ENCODE assay signal across 1 cellular context in the genomic region with DNA sequence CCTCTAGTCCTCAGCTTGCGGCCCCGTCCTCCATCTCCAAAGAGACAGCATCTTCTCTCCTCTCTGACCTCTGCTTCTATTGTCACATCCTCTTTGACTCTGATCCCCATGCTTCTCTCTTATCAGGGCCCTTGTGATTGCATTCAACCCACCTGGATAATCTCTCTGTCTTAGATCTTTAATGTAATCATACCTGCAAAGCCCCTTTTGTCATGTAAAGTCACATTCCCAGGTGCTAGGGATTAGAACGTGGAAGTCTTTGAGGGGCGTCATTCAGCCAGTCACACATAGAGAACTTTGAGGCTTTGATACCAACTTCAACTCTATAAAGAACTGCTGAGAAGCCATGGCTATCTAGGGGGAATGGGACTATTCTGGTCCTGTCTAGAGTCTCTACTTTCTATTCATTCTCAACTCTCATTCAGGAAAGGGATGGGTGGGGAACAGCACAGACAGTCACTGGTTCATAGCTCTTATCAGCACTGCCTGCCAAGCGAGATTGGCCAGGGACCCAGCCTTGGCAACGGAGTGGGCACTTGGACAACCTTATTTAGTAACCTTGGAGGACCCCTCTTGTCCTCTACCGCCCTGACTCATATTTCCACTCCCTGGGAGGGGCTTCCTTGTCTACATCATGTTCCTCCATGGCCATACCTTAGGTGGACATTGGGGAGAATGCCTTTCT.
TF ChIP-seq lines count a peak whose summit lies in the region.

No MANE protein-coding gene starts in this region.

TF ChIP-seq in GM23338, 12 proteins besides CTCF, POLR2A, EP300 and RAD21 (continued from another document):
- TF ChIP-seq, protein P1, sequence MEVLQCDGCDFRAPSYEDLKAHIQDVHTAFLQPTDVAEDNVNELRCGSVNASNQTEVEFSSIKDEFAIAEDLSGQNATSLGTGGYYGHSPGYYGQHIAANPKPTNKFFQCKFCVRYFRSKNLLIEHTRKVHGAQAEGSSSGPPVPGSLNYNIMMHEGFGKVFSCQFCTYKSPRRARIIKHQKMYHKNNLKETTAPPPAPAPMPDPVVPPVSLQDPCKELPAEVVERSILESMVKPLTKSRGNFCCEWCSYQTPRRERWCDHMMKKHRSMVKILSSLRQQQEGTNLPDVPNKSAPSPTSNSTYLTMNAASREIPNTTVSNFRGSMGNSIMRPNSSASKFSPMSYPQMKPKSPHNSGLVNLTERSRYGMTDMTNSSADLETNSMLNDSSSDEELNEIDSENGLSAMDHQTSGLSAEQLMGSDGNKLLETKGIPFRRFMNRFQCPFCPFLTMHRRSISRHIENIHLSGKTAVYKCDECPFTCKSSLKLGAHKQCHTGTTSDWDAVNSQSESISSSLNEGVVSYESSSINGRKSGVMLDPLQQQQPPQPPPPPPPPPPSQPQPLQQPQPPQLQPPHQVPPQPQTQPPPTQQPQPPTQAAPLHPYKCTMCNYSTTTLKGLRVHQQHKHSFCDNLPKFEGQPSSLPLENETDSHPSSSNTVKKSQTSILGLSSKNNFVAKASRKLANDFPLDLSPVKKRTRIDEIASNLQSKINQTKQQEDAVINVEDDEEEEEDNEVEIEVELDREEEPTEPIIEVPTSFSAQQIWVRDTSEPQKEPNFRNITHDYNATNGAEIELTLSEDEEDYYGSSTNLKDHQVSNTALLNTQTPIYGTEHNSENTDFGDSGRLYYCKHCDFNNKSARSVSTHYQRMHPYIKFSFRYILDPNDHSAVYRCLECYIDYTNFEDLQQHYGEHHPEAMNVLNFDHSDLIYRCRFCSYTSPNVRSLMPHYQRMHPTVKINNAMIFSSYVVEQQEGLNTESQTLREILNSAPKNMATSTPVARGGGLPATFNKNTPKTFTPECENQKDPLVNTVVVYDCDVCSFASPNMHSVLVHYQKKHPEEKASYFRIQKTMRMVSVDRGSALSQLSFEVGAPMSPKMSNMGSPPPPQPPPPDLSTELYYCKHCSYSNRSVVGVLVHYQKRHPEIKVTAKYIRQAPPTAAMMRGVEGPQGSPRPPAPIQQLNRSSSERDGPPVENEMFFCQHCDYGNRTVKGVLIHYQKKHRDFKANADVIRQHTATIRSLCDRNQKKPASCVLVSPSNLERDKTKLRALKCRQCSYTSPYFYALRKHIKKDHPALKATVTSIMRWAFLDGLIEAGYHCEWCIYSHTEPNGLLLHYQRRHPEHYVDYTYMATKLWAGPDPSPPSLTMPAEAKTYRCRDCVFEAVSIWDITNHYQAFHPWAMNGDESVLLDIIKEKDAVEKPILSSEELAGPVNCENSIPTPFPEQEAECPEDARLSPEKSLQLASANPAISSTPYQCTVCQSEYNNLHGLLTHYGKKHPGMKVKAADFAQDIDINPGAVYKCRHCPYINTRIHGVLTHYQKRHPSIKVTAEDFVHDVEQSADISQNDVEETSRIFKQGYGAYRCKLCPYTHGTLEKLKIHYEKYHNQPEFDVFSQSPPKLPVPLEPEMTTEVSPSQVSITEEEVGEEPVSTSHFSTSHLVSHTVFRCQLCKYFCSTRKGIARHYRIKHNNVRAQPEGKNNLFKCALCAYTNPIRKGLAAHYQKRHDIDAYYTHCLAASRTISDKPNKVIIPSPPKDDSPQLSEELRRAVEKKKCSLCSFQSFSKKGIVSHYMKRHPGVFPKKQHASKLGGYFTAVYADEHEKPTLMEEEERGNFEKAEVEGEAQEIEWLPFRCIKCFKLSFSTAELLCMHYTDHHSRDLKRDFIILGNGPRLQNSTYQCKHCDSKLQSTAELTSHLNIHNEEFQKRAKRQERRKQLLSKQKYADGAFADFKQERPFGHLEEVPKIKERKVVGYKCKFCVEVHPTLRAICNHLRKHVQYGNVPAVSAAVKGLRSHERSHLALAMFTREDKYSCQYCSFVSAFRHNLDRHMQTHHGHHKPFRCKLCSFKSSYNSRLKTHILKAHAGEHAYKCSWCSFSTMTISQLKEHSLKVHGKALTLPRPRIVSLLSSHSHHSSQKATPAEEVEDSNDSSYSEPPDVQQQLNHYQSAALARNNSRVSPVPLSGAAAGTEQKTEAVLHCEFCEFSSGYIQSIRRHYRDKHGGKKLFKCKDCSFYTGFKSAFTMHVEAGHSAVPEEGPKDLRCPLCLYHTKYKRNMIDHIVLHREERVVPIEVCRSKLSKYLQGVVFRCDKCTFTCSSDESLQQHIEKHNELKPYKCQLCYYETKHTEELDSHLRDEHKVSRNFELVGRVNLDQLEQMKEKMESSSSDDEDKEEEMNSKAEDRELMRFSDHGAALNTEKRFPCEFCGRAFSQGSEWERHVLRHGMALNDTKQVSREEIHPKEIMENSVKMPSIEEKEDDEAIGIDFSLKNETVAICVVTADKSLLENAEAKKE (CRISPR knock-in tag; IDR thresholded peaks at IDR 0.05), result no peak
- no peak for TF ChIP-seq EZH2phosphoT487 (IDR thresholded peaks at IDR 0.05; ENCODE audit: unreplicated experiment)
- TF ChIP-seq POLR2AphosphoS5 (IDR thresholded peaks at IDR 0.05; ENCODE audit: low read depth), result no peak
- TF ChIP-seq, protein P2, sequence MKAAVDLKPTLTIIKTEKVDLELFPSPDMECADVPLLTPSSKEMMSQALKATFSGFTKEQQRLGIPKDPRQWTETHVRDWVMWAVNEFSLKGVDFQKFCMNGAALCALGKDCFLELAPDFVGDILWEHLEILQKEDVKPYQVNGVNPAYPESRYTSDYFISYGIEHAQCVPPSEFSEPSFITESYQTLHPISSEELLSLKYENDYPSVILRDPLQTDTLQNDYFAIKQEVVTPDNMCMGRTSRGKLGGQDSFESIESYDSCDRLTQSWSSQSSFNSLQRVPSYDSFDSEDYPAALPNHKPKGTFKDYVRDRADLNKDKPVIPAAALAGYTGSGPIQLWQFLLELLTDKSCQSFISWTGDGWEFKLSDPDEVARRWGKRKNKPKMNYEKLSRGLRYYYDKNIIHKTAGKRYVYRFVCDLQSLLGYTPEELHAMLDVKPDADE (IDR thresholded peaks at IDR 0.05), result no peak
- no peak for TF ChIP-seq STAT1 (IDR thresholded peaks at IDR 0.05; ENCODE audit: unreplicated experiment)
- TF ChIP-seq, protein P3, sequence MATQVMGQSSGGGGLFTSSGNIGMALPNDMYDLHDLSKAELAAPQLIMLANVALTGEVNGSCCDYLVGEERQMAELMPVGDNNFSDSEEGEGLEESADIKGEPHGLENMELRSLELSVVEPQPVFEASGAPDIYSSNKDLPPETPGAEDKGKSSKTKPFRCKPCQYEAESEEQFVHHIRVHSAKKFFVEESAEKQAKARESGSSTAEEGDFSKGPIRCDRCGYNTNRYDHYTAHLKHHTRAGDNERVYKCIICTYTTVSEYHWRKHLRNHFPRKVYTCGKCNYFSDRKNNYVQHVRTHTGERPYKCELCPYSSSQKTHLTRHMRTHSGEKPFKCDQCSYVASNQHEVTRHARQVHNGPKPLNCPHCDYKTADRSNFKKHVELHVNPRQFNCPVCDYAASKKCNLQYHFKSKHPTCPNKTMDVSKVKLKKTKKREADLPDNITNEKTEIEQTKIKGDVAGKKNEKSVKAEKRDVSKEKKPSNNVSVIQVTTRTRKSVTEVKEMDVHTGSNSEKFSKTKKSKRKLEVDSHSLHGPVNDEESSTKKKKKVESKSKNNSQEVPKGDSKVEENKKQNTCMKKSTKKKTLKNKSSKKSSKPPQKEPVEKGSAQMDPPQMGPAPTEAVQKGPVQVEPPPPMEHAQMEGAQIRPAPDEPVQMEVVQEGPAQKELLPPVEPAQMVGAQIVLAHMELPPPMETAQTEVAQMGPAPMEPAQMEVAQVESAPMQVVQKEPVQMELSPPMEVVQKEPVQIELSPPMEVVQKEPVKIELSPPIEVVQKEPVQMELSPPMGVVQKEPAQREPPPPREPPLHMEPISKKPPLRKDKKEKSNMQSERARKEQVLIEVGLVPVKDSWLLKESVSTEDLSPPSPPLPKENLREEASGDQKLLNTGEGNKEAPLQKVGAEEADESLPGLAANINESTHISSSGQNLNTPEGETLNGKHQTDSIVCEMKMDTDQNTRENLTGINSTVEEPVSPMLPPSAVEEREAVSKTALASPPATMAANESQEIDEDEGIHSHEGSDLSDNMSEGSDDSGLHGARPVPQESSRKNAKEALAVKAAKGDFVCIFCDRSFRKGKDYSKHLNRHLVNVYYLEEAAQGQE (IDR thresholded peaks at IDR 0.05; ENCODE audit: unreplicated experiment), result no peak
- no peak for TF ChIP-seq EZH2 (IDR thresholded peaks at IDR 0.05; ENCODE audit: low read depth, unreplicated experiment)
- TF ChIP-seq JUNB (IDR thresholded peaks at IDR 0.05; ENCODE audit: unreplicated experiment), result no peak
- no peak for TF ChIP-seq CREB1 (CRISPR knock-in tag; IDR thresholded peaks at IDR 0.05; ENCODE audit: low read depth)
- TF ChIP-seq ZNF114 (CRISPR knock-in tag; IDR thresholded peaks at IDR 0.05), result no peak
